8 cellular contexts compared by ENCODE assay signal in genomic region chr6:2839982-2840793, GRCh38. TPM values are rescaled to one million over a fixed set of nuclear protein-coding genes. Genes with fewer than 3 reads are reported as not detected.
DNase-seq lines count a peak whose midpoint lies in the region; ATAC-seq, FAIRE-seq and TF ChIP-seq lines count a peak whose summit lies in the region.

No MANE protein-coding gene starts in this region.

- CTCF ChIA-PET in activated CD4-positive, alpha-beta memory T cell treated with anti-CD3 and anti-CD28 coated beads for 36 hours (lab: Charles Lee): interaction anchor here (0.8 to 3.7 kb wide), 12 partner anchors 18 to 369 kb away, joined by 3 to 56 read pairs (median 6); no protein-coding TSS in a partner anchor

- peaks cover 4 to 54% (median 19%) of the 10 kb centered on the region in 3 donors for H3K4me1 ChIP-seq in gastroesophageal sphincter
- peaks cover 25 to 30% of the 10 kb centered on the region in 2 donors for H3K4me1 ChIP-seq in gastrocnemius medialis
- H3K4me1 ChIP-seq in SJCRH30: 0 out of 2 replicates have a peak, but pooled peaks cover 3% of the 10 kb centered on the region

- H3K4me3 Mint-ChIP-seq in activated CD4-positive, alpha-beta memory T cell treated with anti-CD3 and anti-CD28 coated beads for 36 hours: peak overlapping the region; percentile 86

- H3K27me3 Mint-ChIP-seq in activated CD4-positive, alpha-beta memory T cell treated with anti-CD3 and anti-CD28 coated beads for 36 hours: no peaks in the 10 kb centered on the region

- no peaks in the 10 kb centered on the region for H3K9me3 Mint-ChIP-seq in activated CD4-positive, alpha-beta memory T cell treated with anti-CD3 and anti-CD28 coated beads for 36 hours

- peak overlapping the region; percentile 59 for H3K27ac Mint-ChIP-seq in activated CD4-positive, alpha-beta memory T cell treated with anti-CD3 and anti-CD28 coated beads for 36 hours

- POLR2A ChIA-PET in activated CD4-positive, alpha-beta memory T cell treated with anti-CD3 and anti-CD28 coated beads for 36 hours (lab: Charles Lee): interaction anchor here (0.8 to 4.1 kb wide), 12 partner anchors 13 to 149 kb away, joined by 3 to 44 read pairs (median 10); no protein-coding TSS in a partner anchor

- intact Hi-C loops in activated CD4-positive, alpha-beta memory T cell treated with anti-CD3 and anti-CD28 coated beads for 36 hours (cut with micrococcal nuclease): loop anchor here (2.0 to 10.0 kb wide), 3 partner anchors 19 to 1175 kb away; partner anchors contain the start of gene WRNIP1
- intact Hi-C loops in gastrocnemius medialis (cut with DNase I; ENCODE audit: low total_unique reads): loop anchor here (2.0 to 10.0 kb wide), 2 partner anchors 75 to 1075 kb away; partner anchors contain the start of gene WRNIP1

- WGBS in gastroesophageal sphincter (ENCODE audit: low coverage in 1 of 2), 2 donors: 43 to 57% methylated on average over 9 of the region's 12 CpGs

- H3K4me1 Mint-ChIP-seq in activated CD4-positive, alpha-beta memory T cell treated with anti-CD3 and anti-CD28 coated beads for 36 hours (ENCODE audit: low read depth): peaks cover 69% of the 10 kb centered on the region

- peaks cover 47% of the 10 kb centered on the region for H3K36me3 Mint-ChIP-seq in activated CD4-positive, alpha-beta memory T cell treated with anti-CD3 and anti-CD28 coated beads for 36 hours

- DNase-seq in G401 (ENCODE audit: low spot score): peak; percentile 70
- no peak for DNase-seq in activated CD4-positive, alpha-beta memory T cell treated with anti-CD3 and anti-CD28 coated beads for 36 hours
- no peak for DNase-seq in gastrocnemius medialis
- no peak for DNase-seq in activated CD4-positive, CD25-positive, alpha-beta regulatory T cell treated with anti-CD3 and anti-CD28 coated beads, Interleukin-2, amount 50 U/mL, for 72 hours
- DNase-seq in AG08395 (ENCODE audit: low spot score): no peak
- no peak for DNase-seq in SJCRH30
- DNase-seq in urothelium cell line (ENCODE audit: low spot score): no peak

- no peak for FAIRE-seq in urothelium cell line (lab: Jason Lieb, UNC)

- peak overlapping the region; percentile 95 to 99 (median 98) for H3K27ac ChIP-seq in gastroesophageal sphincter
- H3K27ac ChIP-seq in gastrocnemius medialis: peak overlapping the region; percentile 90 to 96 (median 96)
- no peak overlapping the region for H3K27ac ChIP-seq in SJCRH30

- H3K27me3 ChIP-seq in gastroesophageal sphincter: no peaks in the 10 kb centered on the region
- H3K27me3 ChIP-seq in gastrocnemius medialis: no peaks in the 10 kb centered on the region
- H3K27me3 ChIP-seq in SJCRH30: no peaks in the 10 kb centered on the region

- TF ChIP-seq EP300 in gastroesophageal sphincter (IDR thresholded peaks at IDR 0.05): no peak

- H3K9me3 ChIP-seq in gastroesophageal sphincter (no peaks in the 10 kb centered on the region), gastrocnemius medialis (no peaks in the 10 kb centered on the region), SJCRH30 (replicated peaks) (no peaks in the 10 kb centered on the region)

- no peak for TF ChIP-seq POLR2A in gastroesophageal sphincter (IDR thresholded peaks at IDR 0.05)
- TF ChIP-seq POLR2A in gastrocnemius medialis (IDR thresholded peaks at IDR 0.05): no peak

- in situ Hi-C loops in G401 (cut with HindIII; ENCODE audit: low sequenced_read_pairs) (no loop called here), gastrocnemius medialis (cut with MboI; ENCODE audit: low sequenced_read_pairs in 4 of 4) (loop anchor here (10.0 to 25.0 kb wide), 4 partner anchors 45 to 225 kb away; partner anchors contain the start of gene RIPK1 (in 3 of the 4))

- H3K4me3 ChIP-seq in gastroesophageal sphincter (peak overlapping the region; percentile 66 to 79), gastrocnemius medialis (peak overlapping the region; percentile 63 to 76 (median 65)), SJCRH30 (no peak overlapping the region)

- TF ChIP-seq CTCF in gastroesophageal sphincter (IDR thresholded peaks at IDR 0.05): no peak
- TF ChIP-seq CTCF in gastrocnemius medialis (IDR thresholded peaks at IDR 0.05 in 4 of 5, conservative IDR thresholded peaks at IDR 0.05 in 1 of 5): no peak

- H3K36me3 ChIP-seq in gastroesophageal sphincter (peaks cover 0 to 45% of the 10 kb centered on the region in 2 donors), gastrocnemius medialis (peaks cover 0 to 38% of the 10 kb centered on the region in 2 donors), SJCRH30 (no peaks in the 10 kb centered on the region)

- ATAC-seq in gastroesophageal sphincter (no peak), gastrocnemius medialis (no peak)

RNA-seq across cellular contexts. Expression of gene SERPINB1, which starts 1.5 kb away (rescaled TPM):
- total RNA-seq in G401 (2014; rRNA removed; shearing (Covaris generic)): 0.06 TPM in 1 of 2 replicates, not detected in the other
- 100 to 1,000 TPM; 164 to 169 TPM for total RNA-seq in activated CD4-positive, alpha-beta memory T cell treated with anti-CD3 and anti-CD28 coated beads for 36 hours
- total RNA-seq in gastroesophageal sphincter (10 to 100 TPM; 24.8 to 79.0 (median 45.4) TPM), gastrocnemius medialis (10 to 100 TPM; 14.0 to 29.9 (median 24.9) TPM)
- total RNA-seq in SJCRH30 (2014; rRNA removed; shearing (Covaris generic)): 2.3 TPM in 2 replicates
